Comparison of ENCODE assay signal across 10 cellular contexts in genomic region chr2:207227062-207227748, GRCh38.
A peak's percentile ranks its signal among the peaks of the same experiment; 100 is the strongest.
DNase-seq lines count a peak whose midpoint lies in the region; ATAC-seq lines count a peak whose summit lies in the region.
"Had no signal": no experiment of that assay in that cellular context is flagged by ENCODE, and none has a peak within 500 bp of the region (broad histone marks: within the 10 kb centered on the region; RNA-seq: fewer than 3 reads in every experiment).

No MANE protein-coding gene starts in this region.

- no peak overlapping the region for H3K14ac ChIP-seq in neuronal stem cell (ENCODE audit: low read length)

- H3K36me3 ChIP-seq in neuronal stem cell (replicated peaks in 1 of 2; ENCODE audit: control insufficient read depth in 2 of 2, insufficient read depth in 2 of 2, low read length in 2 of 2): no peaks in the 10 kb centered on the region

- H3K27ac ChIP-seq in neuronal stem cell (replicated peaks; ENCODE audit: low read length): peak overlapping the region; percentile 27

- no peak overlapping the region for H3K4me3 ChIP-seq in neuronal stem cell (ENCODE audit: low read length in 2 of 2)

- H3K27me3 ChIP-seq in neuronal stem cell (ENCODE audit: control insufficient read depth in 3 of 3, insufficient read depth in 3 of 3, low read depth in 1 of 3, low read length in 3 of 3): no peaks in the 10 kb centered on the region

- H2BK120ac ChIP-seq in neuronal stem cell (ENCODE audit: low read depth, low read length): no peak overlapping the region

- WGBS in neuronal stem cell (ENCODE audit: extremely low coverage in 2 of 2, insufficient read length in 2 of 2, insufficient replicate concordance in 1 of 2), 2 donors: no CpG with 5 or more reads among the region's 18 CpGs

- H2AK5ac ChIP-seq in neuronal stem cell (ENCODE audit: low read depth, low read length): no peak overlapping the region

- no peak for ATAC-seq in HG03439 (IDR thresholded peaks at IDR 0.05; ENCODE audit: unreplicated experiment)
- ATAC-seq in GM21723 (IDR thresholded peaks at IDR 0.05; ENCODE audit: unreplicated experiment): no peak

- H3K4me2 ChIP-seq in neuronal stem cell (ENCODE audit: insufficient read depth, low read length, poor library complexity, severe bottlenecking): peak overlapping the region; percentile 50

- H4K8ac ChIP-seq in neuronal stem cell (ENCODE audit: low read depth, low read length): no peak overlapping the region

- no peak overlapping the region for H2BK15ac ChIP-seq in neuronal stem cell (ENCODE audit: low read length)

- H3K4me1 ChIP-seq in neuronal stem cell (ENCODE audit: control insufficient read depth in 2 of 2, insufficient read depth in 1 of 2, low read depth in 1 of 2, low read length in 2 of 2): peaks cover 35 to 37% of the 10 kb centered on the region in 2 donors

- no peak overlapping the region for H3K9ac ChIP-seq in neuronal stem cell (ENCODE audit: low read depth, low read length, poor library complexity)

- no peaks in the 10 kb centered on the region for H3K79me1 ChIP-seq in neuronal stem cell (ENCODE audit: low read depth, low read length)

- H2BK12ac ChIP-seq in neuronal stem cell (ENCODE audit: low read length): no peak overlapping the region

- H3K23ac ChIP-seq in neuronal stem cell (ENCODE audit: low read depth, low read length, poor library complexity): no peak overlapping the region

- DNase-seq in AG08395 (ENCODE audit: low spot score): peak; percentile 7
- peak; percentile 90 for DNase-seq in NCI-H2227 (lab: John Stamatoyannopoulos, UW; ENCODE audit: unreplicated experiment)
- peak; percentile 89 for DNase-seq in globus pallidus (ENCODE audit: low spot score)
- DNase-seq in neuronal stem cell (ENCODE audit: low spot score): peak; percentile 58
- DNase-seq in HuH-7.5 (ENCODE audit: low spot score): no peak
- no peak for DNase-seq in NCI-H1092 treated with DMSO at 0.1 percent for 48 hours (lab: John Stamatoyannopoulos, UW)
- DNase-seq: CD4-positive, alpha-beta T cell; central memory CD4-positive, alpha-beta T cell had no signal

- H2AFZ ChIP-seq in neuronal stem cell (ENCODE audit: low read length): no peak overlapping the region

- H3K18ac ChIP-seq in neuronal stem cell (ENCODE audit: low read length): peak overlapping the region; percentile 49

- H2BK5ac ChIP-seq in neuronal stem cell (ENCODE audit: low read length): no peak overlapping the region

- no peaks in the 10 kb centered on the region for H3K9me3 ChIP-seq in neuronal stem cell (replicated peaks in 1 of 2; ENCODE audit: control insufficient read depth in 2 of 2, insufficient read depth in 1 of 2, low read depth in 1 of 2, low read length in 2 of 2)

- no peak overlapping the region for H3K4ac ChIP-seq in neuronal stem cell (ENCODE audit: low read length)

- no peak overlapping the region for H4K91ac ChIP-seq in neuronal stem cell (ENCODE audit: low read depth, low read length, poor library complexity)

Comparison
In these comparisons a context has a peak if more than half of its experiments do, and no peak if none do; other contexts are left out.
1. DNase-seq: peak in AG08395 (single experiment), NCI-H2227 (single experiment), globus pallidus (single experiment) and neuronal stem cell (single experiment); none in HuH-7.5 (single experiment) and NCI-H1092 treated with DMSO at 0.1 percent for 48 hours (single experiment).